Comparison of ENCODE assay signal across 12 cellular contexts in genomic region chr17:81840059-81840458, GRCh38. TPM values are rescaled to one million over a fixed set of nuclear protein-coding genes. Genes with fewer than 3 reads are reported as not detected.
DNase-seq lines count a peak whose midpoint lies in the region; ATAC-seq, FAIRE-seq and TF ChIP-seq lines count a peak whose summit lies in the region.
"Not testable (repeated sequence)": the region's sequence is repeated elsewhere in the genome, so short reads cannot be mapped to it uniquely, and the experiment has no call there.
"Had no signal": no experiment of that assay in that cellular context is flagged by ENCODE, and none has a peak within 500 bp of the region (broad histone marks: within the 10 kb centered on the region; RNA-seq: fewer than 3 reads in every experiment).

No MANE protein-coding gene starts in this region.

- peak overlapping the region in 4 of 11 experiments; percentile 16 to 72 (median 58); a peak in 3 of 22 replicates for H3K9ac ChIP-seq in BLaER1 treated with 17β-estradiol and CSF1 and Interleukin-3, amounts not matched to agents 10 nM and 100 nM
- H3K9ac ChIP-seq in astrocyte (ENCODE audit: low read length): not testable (repeated sequence)

- peaks cover 0 to 45% (median 24%) of the 10 kb centered on the region in 11 experiments; a peak in 15 of 22 replicates for H4K20me1 ChIP-seq in BLaER1 treated with 17β-estradiol and CSF1 and Interleukin-3, amounts not matched to agents 10 nM and 100 nM
- H4K20me1 ChIP-seq in astrocyte (ENCODE audit: insufficient read depth, low read length): peaks cover 40% of the 10 kb centered on the region

- not testable (repeated sequence) for TF ChIP-seq CTCF in astrocyte (IDR thresholded peaks at IDR 0.05; ENCODE audit: insufficient read depth, low read depth, low read length); prostate gland (IDR thresholded peaks at IDR 0.05)

- H3K27ac Mint-ChIP-seq in astrocyte (ENCODE audit: unreplicated experiment): peak overlapping the region; percentile 72
- peak overlapping the region; percentile 37 for H3K27ac Mint-ChIP-seq in stimulated activated effector memory CD8-positive, alpha-beta T cell treated with anti-CD3 and anti-CD28 coated beads, Interleukin-12 subunit alpha, Interleukin-12 subunit beta, amount 100 ng/mL, for 72 hours

- not testable (repeated sequence) for H3K9me3 Mint-ChIP-seq in astrocyte (ENCODE audit: unreplicated experiment); stimulated activated effector memory CD8-positive, alpha-beta T cell treated with anti-CD3 and anti-CD28 coated beads, Interleukin-12 subunit alpha, Interleukin-12 subunit beta, amount 100 ng/mL, for 72 hours

- H3K36me3 Mint-ChIP-seq in astrocyte (ENCODE audit: low read depth, unreplicated experiment): not testable (repeated sequence)
- H3K36me3 Mint-ChIP-seq in stimulated activated effector memory CD8-positive, alpha-beta T cell treated with anti-CD3 and anti-CD28 coated beads, Interleukin-12 subunit alpha, Interleukin-12 subunit beta, amount 100 ng/mL, for 72 hours: peaks cover 35% of the 10 kb centered on the region

- peaks cover 31 to 99% (median 76%) of the 10 kb centered on the region in 10 experiments for H3K4me1 ChIP-seq in BLaER1 treated with 17β-estradiol and CSF1 and Interleukin-3, amounts not matched to agents 10 nM and 100 nM
- H3K4me1 ChIP-seq in astrocyte (ENCODE audit: insufficient read depth, low read length); prostate gland (replicated peaks): not testable (repeated sequence)
- H3K4me1 ChIP-seq in esophagus (ENCODE audit: control insufficient read depth in 2 of 2, insufficient read depth in 2 of 2, low read length in 1 of 2): peaks cover 2 to 11% of the 10 kb centered on the region in 2 donors

- DNase-seq in astrocyte (ENCODE audit: low read depth); prostate gland (ENCODE audit: low spot score); stimulated activated effector memory CD8-positive, alpha-beta T cell treated with anti-CD3 and anti-CD28 coated beads, Interleukin-12 subunit alpha, Interleukin-12 subunit beta, amount 100 ng/mL, for 72 hours (ENCODE audit: low spot score in 2 of 2): not testable (repeated sequence)

- WGBS in esophagus, 2 donors: 76 to 88% methylated on average over 5 of the region's 5 CpGs
- WGBS in prostate gland: 89% methylated on average over 5 of the region's 5 CpGs

- intact Hi-C loops in prostate gland (cut with DNase I): not testable (repeated sequence)

- peak overlapping the region in 9 of 11 experiments; percentile 63 to 91 (median 78); a peak in 18 of 22 replicates for H3K4me2 ChIP-seq in BLaER1 treated with 17β-estradiol and CSF1 and Interleukin-3, amounts not matched to agents 10 nM and 100 nM
- H3K4me2 ChIP-seq in astrocyte (ENCODE audit: low read length): not testable (repeated sequence)

- not testable (repeated sequence) for H2AFZ ChIP-seq in astrocyte (ENCODE audit: low read depth, low read length)

- H3K27ac ChIP-seq in BLaER1 treated with 17β-estradiol and CSF1 and Interleukin-3, amounts not matched to agents 10 nM and 100 nM: peak overlapping the region in 8 of 11 experiments; percentile 64 to 98 (median 92); a peak in 14 of 22 replicates
- not testable (repeated sequence) for H3K27ac ChIP-seq in astrocyte (ENCODE audit: low read depth, low read length)
- H3K27ac ChIP-seq in esophagus (ENCODE audit: low read depth in 2 of 2, low read length in 1 of 2) (peak overlapping the region; percentile 90 to 98), prostate gland (peak overlapping the region; percentile 72 to 83)

- not testable (repeated sequence) for ATAC-seq in stimulated activated effector memory CD8-positive, alpha-beta T cell treated with anti-CD3 and anti-CD28 coated beads, Interleukin-12 subunit alpha, Interleukin-12 subunit beta, amount 100 ng/mL, for 72 hours

- not testable (repeated sequence) for H3K4me3 Mint-ChIP-seq in astrocyte (ENCODE audit: unreplicated experiment); stimulated activated effector memory CD8-positive, alpha-beta T cell treated with anti-CD3 and anti-CD28 coated beads, Interleukin-12 subunit alpha, Interleukin-12 subunit beta, amount 100 ng/mL, for 72 hours

- H3K79me2 ChIP-seq in astrocyte (ENCODE audit: insufficient read depth, low read length): not testable (repeated sequence)

- H3K27me3 Mint-ChIP-seq in astrocyte (ENCODE audit: low read depth, unreplicated experiment): not testable (repeated sequence)

- H3K27me3 ChIP-seq in BLaER1 treated with 17β-estradiol and CSF1 and Interleukin-3, amounts not matched to agents 10 nM and 100 nM; astrocyte (ENCODE audit: insufficient read depth, low read length); esophagus (ENCODE audit: control insufficient read depth in 1 of 2, insufficient read depth in 2 of 2, low read length in 2 of 2); prostate gland (replicated peaks; ENCODE audit: insufficient read depth): not testable (repeated sequence)

- not testable (repeated sequence) for H3K4me1 Mint-ChIP-seq in astrocyte (ENCODE audit: low read depth, unreplicated experiment); stimulated activated effector memory CD8-positive, alpha-beta T cell treated with anti-CD3 and anti-CD28 coated beads, Interleukin-12 subunit alpha, Interleukin-12 subunit beta, amount 100 ng/mL, for 72 hours

- not testable (repeated sequence) for H3K9me3 ChIP-seq in BLaER1 treated with 17β-estradiol and CSF1 and Interleukin-3, amounts not matched to agents 10 nM and 100 nM (replicated peaks in 1 of 11); astrocyte (ENCODE audit: insufficient read depth, low read depth, low read length); esophagus (ENCODE audit: control insufficient read depth in 2 of 2, insufficient read depth in 1 of 2, low read depth in 1 of 2, low read length in 1 of 2); prostate gland

- not testable (repeated sequence) for FAIRE-seq in astrocyte (lab: Jason Lieb, UNC)

- not testable (repeated sequence) for TF ChIP-seq POLR2A in prostate gland (IDR thresholded peaks at IDR 0.05)

- H3K4me3 ChIP-seq in BLaER1 treated with 17β-estradiol and CSF1 and Interleukin-3, amounts not matched to agents 10 nM and 100 nM; astrocyte (ENCODE audit: insufficient read depth, low read depth, low read length); esophagus (ENCODE audit: low read depth in 1 of 2, low read length in 2 of 2); prostate gland: not testable (repeated sequence)

- peaks cover 28 to 38% (median 30%) of the 10 kb centered on the region in 11 experiments for H3K36me3 ChIP-seq in BLaER1 treated with 17β-estradiol and CSF1 and Interleukin-3, amounts not matched to agents 10 nM and 100 nM
- H3K36me3 ChIP-seq in astrocyte (ENCODE audit: insufficient read depth, low read length) (peaks cover 15% of the 10 kb centered on the region), esophagus (ENCODE audit: control insufficient read depth in 2 of 2, insufficient read depth in 2 of 2, low read length in 1 of 2) (peaks cover 17 to 26% of the 10 kb centered on the region in 2 donors), prostate gland (peaks cover 9 to 11% of the 10 kb centered on the region in 2 donors)

RNA-seq across cellular contexts. Expression of gene PPP1R27, which starts 5.2 kb away (rescaled TPM):
- total RNA-seq in astrocyte (0.65 TPM in 1 of 2 replicates, not detected in the other), prostate gland (1 to 10 TPM in 1 of 2 donors, not detected in 1; 1.6 TPM)
- under 1 TPM; 0.25 to 0.98 TPM for polyA plus RNA-seq in esophagus
- total RNA-seq: A673; CD4-positive, CD25-positive, alpha-beta regulatory T cell; CD8-positive, alpha-beta memory T cell; G401; H7 had no signal
- polyA plus RNA-seq: AG04450; CD4-positive, CD25-positive, alpha-beta regulatory T cell; CD8-positive, alpha-beta memory T cell had no signal

RNA-seq across cellular contexts. Expression of gene MCRIP1, which starts 7.0 kb away (rescaled TPM):
- total RNA-seq in astrocyte: 106 and 113 TPM in 2 replicates
- polyA plus RNA-seq in esophagus: 10 to 100 TPM; 24.7 to 32.3 TPM
- 100 to 1,000 TPM in 1 of 2 donors, 10 to 100 TPM in 1; 83.6 to 150 TPM for total RNA-seq in prostate gland

RNA-seq across cellular contexts. Expression of gene P4HB, which starts 20.3 kb away (rescaled TPM):
- total RNA-seq in astrocyte: 1,268 and 1,504 TPM in 2 replicates
- 100 to 1,000 TPM; 582 to 595 TPM for polyA plus RNA-seq in esophagus
- 1,000 to 10,000 TPM in 1 of 2 donors, 100 to 1,000 TPM in 1; 509 to 2,101 TPM for total RNA-seq in prostate gland

RNA-seq across cellular contexts. Expression of gene ARHGDIA, which starts 31.1 kb away (rescaled TPM):
- total RNA-seq in astrocyte (352 and 367 TPM in 2 replicates), prostate gland (100 to 1,000 TPM; 193 to 274 TPM)
- 100 to 1,000 TPM; 201 to 209 TPM for polyA plus RNA-seq in esophagus

RNA-seq across cellular contexts. Expression of gene GCGR, which starts 36.1 kb away (rescaled TPM):
- not detected in 2 replicates for total RNA-seq in astrocyte
- polyA plus RNA-seq in esophagus: under 1 TPM; 0.11 to 0.14 TPM
- total RNA-seq in prostate gland: under 1 TPM in 1 of 2 donors, not detected in 1; 0.97 TPM
- total RNA-seq: A673; CD4-positive, CD25-positive, alpha-beta regulatory T cell; CD8-positive, alpha-beta memory T cell; GM12878 had no signal
- polyA plus RNA-seq: AG04450; CD4-positive, CD25-positive, alpha-beta regulatory T cell; CD8-positive, alpha-beta memory T cell; GM12878 had no signal
